In the genomic region with DNA sequence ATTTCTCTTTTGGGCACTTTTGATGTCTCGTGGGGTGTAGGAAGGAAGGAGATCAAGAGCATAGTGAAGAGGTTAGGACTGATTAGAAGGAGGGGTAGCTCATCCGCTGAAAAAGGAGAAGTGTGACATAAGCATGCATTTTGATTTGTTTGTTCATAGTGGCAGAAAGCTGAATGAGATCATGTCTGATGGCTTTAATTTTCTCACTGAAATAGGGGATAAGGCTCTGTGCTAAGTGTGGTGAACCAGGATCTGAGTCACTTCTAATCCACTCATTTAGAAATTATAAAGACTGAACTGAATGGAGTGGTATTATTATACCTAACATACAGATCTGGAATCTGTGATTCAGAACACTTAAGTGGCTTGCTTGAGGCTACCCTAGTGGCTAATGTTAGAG, we compare ENCODE assay signal across 15 cellular contexts.
DNase-seq lines count a peak whose midpoint lies in the region; ATAC-seq and TF ChIP-seq lines count a peak whose summit lies in the region.
"Had no signal": no experiment of that assay in that cellular context is flagged by ENCODE, and none has a peak within 500 bp of the region (broad histone marks: within the 10 kb centered on the region; RNA-seq: fewer than 3 reads in every experiment).

No MANE protein-coding gene starts in this region.

- peak; percentile 2 for DNase-seq in stimulated activated CD4-positive, alpha-beta T cell treated with anti-CD3 and anti-CD28 coated beads, Interleukin-1b, Interleukin-23, amount 100 ng/mL, for 48 hours
- DNase-seq in stimulated activated CD4-positive, alpha-beta T cell treated with anti-CD3 and anti-CD28 coated beads, Interleukin-4, amount 100 ng/mL, for 24 hours: no peak
- DNase-seq in MV-4-11 (lab: John Stamatoyannopoulos, UW) (peak; percentile 34), caudate nucleus (lab: John Stamatoyannopoulos, UW) (no peak), upper lobe of right lung (no peak), chondrocyte (ENCODE audit: low spot score) (no peak), COR-L47 (lab: John Stamatoyannopoulos, UW) (no peak)
- DNase-seq in NK-92 treated with Interleukin-12 subunit alpha and Interleukin-12 subunit beta, amount 100 ng/mL, for 24 hours (lab: John Stamatoyannopoulos, UW): no peak
- DNase-seq: activated CD4-positive, alpha-beta T cell treated with anti-CD3 and anti-CD28 coated beads for 4 hours; body of pancreas; EL; NCI-H2171; T-cell had no signal

- H3K4me1 Mint-ChIP-seq in chondrocyte (ENCODE audit: low read depth): no peaks in the 10 kb centered on the region
- H3K4me1 Mint-ChIP-seq: T-cell had no signal

- H3K27me3 ChIP-seq in upper lobe of right lung: no peaks in the 10 kb centered on the region
- H3K27me3 ChIP-seq: body of pancreas had no signal

- H3K4me1 ChIP-seq in upper lobe of right lung: no peaks in the 10 kb centered on the region
- H3K4me1 ChIP-seq: BLaER1, body of pancreas had no signal

- H3K36me3 ChIP-seq in upper lobe of right lung: no peaks in the 10 kb centered on the region
- H3K36me3 ChIP-seq: BLaER1 had no signal

- no peaks in the 10 kb centered on the region for H3K9me3 ChIP-seq in upper lobe of right lung
- H3K9me3 ChIP-seq: BLaER1, body of pancreas had no signal

- ATAC-seq in upper lobe of right lung: peak; percentile 37
- ATAC-seq: body of pancreas, T-cell had no signal

- intact Hi-C loops in upper lobe of right lung (cut with DNase I): no loop called here

- H3K27ac ChIP-seq in caudate nucleus (ENCODE audit: low read depth, low read length) (peak overlapping the region; percentile 24), upper lobe of right lung (no peak overlapping the region)
- H3K27ac ChIP-seq: BLaER1, body of pancreas had no signal

- H3K27ac Mint-ChIP-seq in chondrocyte (ENCODE audit: unreplicated experiment): no peak overlapping the region
- H3K27ac Mint-ChIP-seq: progenitor cell of endocrine pancreas, T-cell had no signal

- H3K27me3 Mint-ChIP-seq in chondrocyte (ENCODE audit: low read depth): no peaks in the 10 kb centered on the region
- H3K27me3 Mint-ChIP-seq: progenitor cell of endocrine pancreas had no signal

- TF ChIP-seq CTCF in upper lobe of right lung (IDR thresholded peaks at IDR 0.05): no peak
- no peak for TF ChIP-seq CTCF in chondrocyte (IDR thresholded peaks at IDR 0.05)

- H3K4me3 ChIP-seq in upper lobe of right lung: no peak overlapping the region
- H3K4me3 ChIP-seq: BLaER1, body of pancreas had no signal

- H3K4me3 Mint-ChIP-seq in chondrocyte (ENCODE audit: unreplicated experiment): no peak overlapping the region
- H3K4me3 Mint-ChIP-seq: T-cell had no signal

- no peaks in the 10 kb centered on the region for H3K9me3 Mint-ChIP-seq in chondrocyte (ENCODE audit: low read depth)
- H3K9me3 Mint-ChIP-seq: T-cell had no signal

- no peaks in the 10 kb centered on the region for H3K36me3 Mint-ChIP-seq in chondrocyte (ENCODE audit: low read depth)
- H3K36me3 Mint-ChIP-seq: T-cell had no signal

Comparison
In these comparisons a context has a peak if more than half of its experiments do, and no peak if none do; other contexts are left out.
1. DNase-seq: peak in stimulated activated CD4-positive, alpha-beta T cell treated with anti-CD3 and anti-CD28 coated beads, Interleukin-1b, Interleukin-23, amount 100 ng/mL, for 48 hours (single experiment) and MV-4-11 (single experiment); none in stimulated activated CD4-positive, alpha-beta T cell treated with anti-CD3 and anti-CD28 coated beads, Interleukin-4, amount 100 ng/mL, for 24 hours (single experiment), caudate nucleus (0 of 61), upper lobe of right lung (single experiment), NK-92 treated with Interleukin-12 subunit alpha and Interleukin-12 subunit beta, amount 100 ng/mL, for 24 hours (single experiment), chondrocyte (single experiment) and COR-L47 (single experiment).